In the genomic region with DNA sequence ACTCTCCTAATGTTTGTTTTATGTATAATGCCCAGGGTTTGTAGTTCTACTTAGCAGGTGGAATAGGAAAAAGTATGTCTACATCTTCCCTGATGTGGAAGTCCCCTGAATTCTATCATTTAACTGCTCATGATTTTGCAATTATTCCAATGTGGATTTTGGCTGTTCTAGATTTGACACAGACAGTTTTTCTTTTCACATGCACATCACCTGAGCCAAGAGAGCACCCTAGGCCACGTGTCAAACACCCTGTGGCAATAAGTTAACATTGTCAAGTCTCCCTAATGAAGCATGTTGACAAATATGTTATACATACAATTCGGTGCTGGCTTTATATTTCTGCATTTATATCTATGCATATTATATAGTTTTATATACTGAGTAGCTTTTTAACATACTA, we compare ENCODE assay signal across 36 cellular contexts.
"Had no signal": no experiment of that assay in that cellular context is flagged by ENCODE, and none has a peak within 500 bp of the region (broad histone marks: within the 10 kb centered on the region; RNA-seq: fewer than 3 reads in every experiment).

No MANE protein-coding gene starts in this region.

- DNase-seq: activated B cell treated with CpG ODN at 0.5 μM for 24 hours; activated CD4-positive, alpha-beta memory T cell treated with anti-CD3 and anti-CD28 coated beads for 36 hours; activated CD4-positive, alpha-beta T cell treated with anti-CD3 and anti-CD28 coated beads for 4 hours; activated CD4-positive, alpha-beta T cell treated with anti-CD3 and anti-CD28 coated beads, Interleukin-2, amount 10 ng/mL, durations not matched to agents 24 days and 14 days; activated CD4-positive, alpha-beta T cell treated with anti-CD3 and anti-CD28 coated beads, Interleukin-2, amount 50 U/mL, for 1 hour; activated CD4-positive, alpha-beta T cell treated with anti-CD3 and anti-CD28 coated beads, Interleukin-2, amount 50 U/mL, for 4 hours; activated CD4-positive, CD25-positive, alpha-beta regulatory T cell treated with anti-CD3 and anti-CD28 coated beads, Interleukin-2, amount 50 U/mL, for 72 hours; activated CD8-positive, alpha-beta memory T cell treated with anti-CD3 and anti-CD28 coated beads, Interleukin-2, amount 50 U/mL, for 4 hours; activated CD8-positive, alpha-beta T cell treated with anti-CD3 and anti-CD28 coated beads for 36 hours; activated effector memory CD4-positive, alpha-beta T cell treated with anti-CD3 and anti-CD28 coated beads, Interleukin-2, amount 50 U/mL, for 16 hours; activated gamma-delta T cell treated with Interleukin-2 at 50 U/mL for 16 hours; activated naive CD4-positive, alpha-beta T cell; activated naive CD4-positive, alpha-beta T cell treated with anti-CD3 and anti-CD28 coated beads for 36 hours; activated naive CD4-positive, alpha-beta T cell treated with anti-CD3 and anti-CD28 coated beads, Interleukin-2, amount 50 U/mL, for 16 hours; activated naive CD8-positive, alpha-beta T cell treated with anti-CD3 and anti-CD28 coated beads, Interleukin-2, amount 10 ng/mL, durations not matched to agents 7 days and 5 days; activated T-cell treated with anti-CD3 and anti-CD28 coated beads for 4 hours; activated T-cell treated with anti-CD3 and anti-CD28 coated beads, Interleukin-2, amount 50 U/mL, for 1 hour; activated T-cell treated with anti-CD3 and anti-CD28 coated beads, Interleukin-2, amount 50 U/mL, for 4 hours; activated T-cell treated with anti-CD3 and anti-CD28 coated beads, Interleukin-2, amount 50 U/mL, for 72 hours; adrenal gland; amniotic stem cell; aorta; body of pancreas; brain microvascular endothelial cell; caudate nucleus; cerebellar nuclear complex; SW 1271; T-helper 1 cell; T-helper 2 cell; T-helper 9 cell had no signal

- H3K9me3 ChIP-seq: adrenal gland, body of pancreas had no signal

- H3K4me1 ChIP-seq: adrenal gland, body of pancreas, breast epithelium had no signal

- H3K4me3 ChIP-seq: adrenal gland, body of pancreas, breast epithelium had no signal

- H3K36me3 ChIP-seq: adrenal gland, brain microvascular endothelial cell, breast epithelium had no signal

- FAIRE-seq: astrocyte, TTC549 had no signal

- H3K27ac ChIP-seq: adrenal gland, body of pancreas, brain microvascular endothelial cell, breast epithelium, VCaP had no signal

- ATAC-seq: activated CD8-positive, alpha-beta T cell treated with anti-CD3 and anti-CD28 coated beads for 36 hours; activated naive CD4-positive, alpha-beta T cell treated with anti-CD3 and anti-CD28 coated beads, Interleukin-2, amount 50 U/mL, for 72 hours; activated T-cell treated with anti-CD3 and anti-CD28 coated beads, Interleukin-2, amount 50 U/mL, for 4 hours; activated T-cell treated with anti-CD3 and anti-CD28 coated beads, Interleukin-2, amount 50 U/mL, for 72 hours; activated T-helper 17 cell treated with anti-CD3 and anti-CD28 coated beads, Interleukin-2, amount 50 U/mL, for 72 hours; body of pancreas had no signal

- H3K27me3 ChIP-seq: adrenal gland, body of pancreas, brain microvascular endothelial cell, breast epithelium had no signal
